In genomic region chr7:33129806-33130153, GRCh38 we compare ENCODE assay signal across 8 cellular contexts. TPM values are rescaled to one million over a fixed set of nuclear protein-coding genes. Genes with fewer than 3 reads are reported as not detected.
DNase-seq lines count a peak whose midpoint lies in the region; ATAC-seq and TF ChIP-seq lines count a peak whose summit lies in the region.

No MANE protein-coding gene starts in this region.

- H4K20me1 ChIP-seq in PC-9 (ENCODE audit: insufficient read depth) = no peaks in the 10 kb centered on the region

- peaks cover 9% of the 10 kb centered on the region; the same call in 1 of the 2 replicates for H3K4me1 ChIP-seq in PC-9 (replicated peaks; ENCODE audit: insufficient read depth)
- peaks cover 9% of the 10 kb centered on the region for H3K4me1 ChIP-seq in endocrine pancreas (ENCODE audit: control insufficient read depth, insufficient read depth, low read length)

- peak overlapping the region; percentile 97 for H3K4me3 Mint-ChIP-seq in natural killer cell treated with Interleukin-12 subunit alpha and Interleukin-12 subunit beta and Interleukin-15 and Interleukin-18, amount 100 ng/mL, for 72 hours

- no peaks in the 10 kb centered on the region for H3K9me3 Mint-ChIP-seq in natural killer cell treated with Interleukin-12 subunit alpha and Interleukin-12 subunit beta and Interleukin-15 and Interleukin-18, amount 100 ng/mL, for 72 hours

- no peaks in the 10 kb centered on the region for H3K9me2 ChIP-seq in PC-9 (ENCODE audit: insufficient read depth)

- peak overlapping the region; percentile 71 for H3K9ac ChIP-seq in endocrine pancreas (ENCODE audit: control insufficient read depth, insufficient read depth, low read length)

- no TSS peak for BruUV-seq in PC-9 (replicated peaks; lab: Mats Ljungman, UMichigan)

- H3K4me3 ChIP-seq in PC-9 = peak overlapping the region; percentile 58
- H3K4me3 ChIP-seq in endocrine pancreas (ENCODE audit: control insufficient read depth, insufficient read depth, low read length) = peak overlapping the region; percentile 91

- H3K27me3 ChIP-seq in PC-9 (ENCODE audit: insufficient read depth, low read depth) (no peaks in the 10 kb centered on the region), endocrine pancreas (ENCODE audit: control insufficient read depth, insufficient read depth, low read length) (no peaks in the 10 kb centered on the region)

- H3K9me3 ChIP-seq in PC-9 (ENCODE audit: insufficient read depth, low read depth) (no peaks in the 10 kb centered on the region), endocrine pancreas (ENCODE audit: control insufficient read depth, low read length) (no peaks in the 10 kb centered on the region)

- ATAC-seq in GM19324 (IDR thresholded peaks at IDR 0.05; ENCODE audit: low FRiP score, unreplicated experiment) = peak; percentile 3
- ATAC-seq in natural killer cell treated with Interleukin-12 subunit alpha and Interleukin-12 subunit beta and Interleukin-15 and Interleukin-18, amount 100 ng/mL, for 72 hours = no peak
- no peak for ATAC-seq in HG03039 (IDR thresholded peaks at IDR 0.05; ENCODE audit: unreplicated experiment)
- ATAC-seq in GM18861 (IDR thresholded peaks at IDR 0.05; ENCODE audit: unreplicated experiment) = no peak

- no peaks in the 10 kb centered on the region for H3K36me3 Mint-ChIP-seq in natural killer cell treated with Interleukin-12 subunit alpha and Interleukin-12 subunit beta and Interleukin-15 and Interleukin-18, amount 100 ng/mL, for 72 hours

- H3K27ac Mint-ChIP-seq in natural killer cell treated with Interleukin-12 subunit alpha and Interleukin-12 subunit beta and Interleukin-15 and Interleukin-18, amount 100 ng/mL, for 72 hours = peak overlapping the region; percentile 75 to 92

- H3K4me1 Mint-ChIP-seq in natural killer cell treated with Interleukin-12 subunit alpha and Interleukin-12 subunit beta and Interleukin-15 and Interleukin-18, amount 100 ng/mL, for 72 hours (ENCODE audit: low read depth in 2 of 2) = peaks cover 11 to 17% of the 10 kb centered on the region in 2 donors

- DNase-seq in PC-9 (no peak), DMS153 treated with DMSO at 0.1 percent for 48 hours (lab: John Stamatoyannopoulos, UW; ENCODE audit: unreplicated experiment) (no peak), GM19238 (ENCODE audit: insufficient read length, low spot score) (no peak)
- no peak for DNase-seq in natural killer cell treated with Interleukin-12 subunit alpha and Interleukin-12 subunit beta and Interleukin-15 and Interleukin-18, amount 100 ng/mL, for 72 hours (ENCODE audit: low spot score)

- no peak overlapping the region for H3K27ac ChIP-seq in PC-9

- TF ChIP-seq CTCF in PC-9 (conservative IDR thresholded peaks at IDR 0.05) = no peak

- peak overlapping the region; percentile 71 for H3K4me2 ChIP-seq in PC-9

- no peaks in the 10 kb centered on the region for H3K36me3 ChIP-seq in PC-9 (ENCODE audit: low read depth)
- H3K36me3 ChIP-seq in endocrine pancreas (ENCODE audit: control insufficient read depth, insufficient read depth, low read length) = no peaks in the 10 kb centered on the region

- POLR2A ChIA-PET in PC-9 (lab: Charles Lee; ENCODE audit: unreplicated experiment) = no interaction called here

- no peaks in the 10 kb centered on the region for H3K79me2 ChIP-seq in PC-9 (ENCODE audit: low read depth)

- no peaks in the 10 kb centered on the region for H3F3A ChIP-seq in PC-9 (ENCODE audit: insufficient read depth, low read depth)

- CTCF ChIA-PET in PC-9 (lab: Charles Lee) = no interaction called here

- peak overlapping the region; percentile 97 for H2AFZ ChIP-seq in PC-9

- H3K27me3 Mint-ChIP-seq in natural killer cell treated with Interleukin-12 subunit alpha and Interleukin-12 subunit beta and Interleukin-15 and Interleukin-18, amount 100 ng/mL, for 72 hours = no peaks in the 10 kb centered on the region

- intact Hi-C loops in PC-9 (cut with micrococcal nuclease; ENCODE audit: unreplicated experiment) = loop anchor here (1.0 kb wide), 1 partner anchor 20 kb away; the partner anchor contains the start of gene RP9

RNA-seq across cellular contexts. Expression of gene BBS9, which starts 0.4 kb away (rescaled TPM):
- total RNA-seq in PC-9 (2021) = 12.4 and 13.1 TPM in 2 replicates
- 10 to 100 TPM; 16.6 to 17.8 TPM for total RNA-seq in natural killer cell treated with Interleukin-12 subunit alpha and Interleukin-12 subunit beta and Interleukin-15 and Interleukin-18, amount 100 ng/mL, for 72 hours

RNA-seq across cellular contexts. Expression of gene RP9, which starts 20.6 kb away (rescaled TPM):
- 15.4 and 22.1 TPM in 2 replicates for total RNA-seq in PC-9 (2021)
- 10 to 100 TPM; 16.2 to 22.0 TPM for total RNA-seq in natural killer cell treated with Interleukin-12 subunit alpha and Interleukin-12 subunit beta and Interleukin-15 and Interleukin-18, amount 100 ng/mL, for 72 hours
